In the genomic region with DNA sequence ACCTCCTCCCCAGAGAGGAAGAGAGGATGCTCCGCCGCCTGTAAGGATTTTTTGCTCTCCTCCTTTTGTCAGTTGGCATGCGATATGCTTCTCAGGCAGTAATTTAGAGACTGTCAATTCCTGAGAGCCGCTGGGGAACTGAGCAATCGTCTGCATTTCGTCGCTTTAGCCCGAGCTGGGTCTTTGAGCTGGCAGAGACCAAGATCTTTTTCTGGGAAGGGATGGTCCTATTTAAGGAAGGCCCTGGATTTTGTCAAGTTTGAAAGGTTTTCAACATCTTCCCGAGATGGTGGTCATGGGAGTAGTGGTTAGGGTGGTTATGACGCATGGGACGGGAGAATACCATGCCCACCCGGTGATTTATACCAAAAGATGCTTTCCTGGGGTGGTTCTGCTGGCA, we compare ENCODE assay signal across 26 cellular contexts.
"Had no signal": no experiment of that assay in that cellular context is flagged by ENCODE, and none has a peak within 500 bp of the region (broad histone marks: within the 10 kb centered on the region; RNA-seq: fewer than 3 reads in every experiment).

No MANE protein-coding gene starts in this region.

- H3K27ac ChIP-seq: brain microvascular endothelial cell, coronary artery, dorsolateral prefrontal cortex, gastrocnemius medialis, left lung, parathyroid adenoma, psoas muscle, testis had no signal

- H3K4me1 ChIP-seq: adrenal gland, gastrocnemius medialis, left lung, parathyroid adenoma, psoas muscle, testis had no signal

- H3K4me3 Mint-ChIP-seq: activated CD4-positive, alpha-beta memory T cell treated with anti-CD3 and anti-CD28 coated beads for 36 hours; activated CD4-positive, alpha-beta T cell treated with anti-CD3 and anti-CD28 coated beads, Interleukin-2, amount 10 ng/mL, durations not matched to agents 24 days and 14 days; activated naive CD8-positive, alpha-beta T cell; activated T-cell treated with anti-CD3 and anti-CD28 coated beads, Interleukin-2, amount 50 U/mL, for 24 hours had no signal

- H3K9ac ChIP-seq: parathyroid adenoma had no signal

- H3K27me3 ChIP-seq: adrenal gland, brain microvascular endothelial cell, dorsolateral prefrontal cortex, gastrocnemius medialis, left lung, testis had no signal

- H3K27ac Mint-ChIP-seq: activated CD4-positive, alpha-beta memory T cell treated with anti-CD3 and anti-CD28 coated beads for 36 hours; activated CD4-positive, alpha-beta T cell treated with anti-CD3 and anti-CD28 coated beads, Interleukin-2, amount 10 ng/mL, durations not matched to agents 24 days and 14 days; activated naive CD8-positive, alpha-beta T cell; activated T-cell treated with anti-CD3 and anti-CD28 coated beads, Interleukin-2, amount 50 U/mL, for 24 hours had no signal

- H3K79me2 ChIP-seq: parathyroid adenoma had no signal

- ATAC-seq: left lung, psoas muscle had no signal

- H3K36me3 ChIP-seq: adrenal gland, brain microvascular endothelial cell, gastrocnemius medialis, left lung had no signal

- H3K27me3 Mint-ChIP-seq: activated CD4-positive, alpha-beta memory T cell treated with anti-CD3 and anti-CD28 coated beads for 36 hours; activated CD4-positive, alpha-beta T cell treated with anti-CD3 and anti-CD28 coated beads, Interleukin-2, amount 10 ng/mL, durations not matched to agents 24 days and 14 days; activated naive CD8-positive, alpha-beta T cell; activated T-cell treated with anti-CD3 and anti-CD28 coated beads, Interleukin-2, amount 50 U/mL, for 24 hours had no signal

- H3K9me3 Mint-ChIP-seq: activated CD4-positive, alpha-beta memory T cell treated with anti-CD3 and anti-CD28 coated beads for 36 hours; activated CD4-positive, alpha-beta T cell treated with anti-CD3 and anti-CD28 coated beads, Interleukin-2, amount 10 ng/mL, durations not matched to agents 24 days and 14 days; activated T-cell treated with anti-CD3 and anti-CD28 coated beads, Interleukin-2, amount 50 U/mL, for 24 hours had no signal

- H3K9me3 ChIP-seq: adrenal gland, gastrocnemius medialis, left lung, psoas muscle, testis had no signal

- H3K36me3 Mint-ChIP-seq: activated naive CD8-positive, alpha-beta T cell had no signal

- DNase-seq: activated CD4-positive, alpha-beta memory T cell treated with anti-CD3 and anti-CD28 coated beads for 36 hours; activated CD4-positive, alpha-beta T cell treated with anti-CD3 and anti-CD28 coated beads, Interleukin-2, amount 10 ng/mL, durations not matched to agents 24 days and 14 days; activated CD4-positive, CD25-positive, alpha-beta regulatory T cell treated with anti-CD3 and anti-CD28 coated beads, Interleukin-2, amount 50 U/mL, for 72 hours; activated CD8-positive, alpha-beta memory T cell treated with anti-CD3 and anti-CD28 coated beads, Interleukin-2, amount 50 U/mL, for 48 hours; activated naive CD4-positive, alpha-beta T cell; activated T-cell treated with anti-CD3 and anti-CD28 coated beads, Interleukin-2, amount 50 U/mL, for 24 hours; adrenal gland; aorta; brain microvascular endothelial cell; dorsolateral prefrontal cortex; effector memory CD4-positive, alpha-beta T cell; gastrocnemius medialis; glutamatergic neuron; left lung; naive B cell; nucleus accumbens; psoas muscle; stimulated activated CD4-positive, alpha-beta T cell treated with anti-CD3 and anti-CD28 coated beads, Interleukin-15, amount 100 ng/mL, for 24 hours; stimulated activated CD4-positive, alpha-beta T cell treated with anti-CD3 and anti-CD28 coated beads, Interleukin-2, amount 100 ng/mL, for 24 hours; stimulated activated naive CD4-positive, alpha-beta T cell treated with Interleukin-2 at 50 U/mL for 16 hours; T-helper 2 cell; testis had no signal

- H3K4me3 ChIP-seq: adrenal gland, coronary artery, dorsolateral prefrontal cortex, gastrocnemius medialis, left lung, lung, psoas muscle, testis had no signal

- H2AFZ ChIP-seq: parathyroid adenoma had no signal
